ENCODE assay signal across 21 cellular contexts in the genomic region with DNA sequence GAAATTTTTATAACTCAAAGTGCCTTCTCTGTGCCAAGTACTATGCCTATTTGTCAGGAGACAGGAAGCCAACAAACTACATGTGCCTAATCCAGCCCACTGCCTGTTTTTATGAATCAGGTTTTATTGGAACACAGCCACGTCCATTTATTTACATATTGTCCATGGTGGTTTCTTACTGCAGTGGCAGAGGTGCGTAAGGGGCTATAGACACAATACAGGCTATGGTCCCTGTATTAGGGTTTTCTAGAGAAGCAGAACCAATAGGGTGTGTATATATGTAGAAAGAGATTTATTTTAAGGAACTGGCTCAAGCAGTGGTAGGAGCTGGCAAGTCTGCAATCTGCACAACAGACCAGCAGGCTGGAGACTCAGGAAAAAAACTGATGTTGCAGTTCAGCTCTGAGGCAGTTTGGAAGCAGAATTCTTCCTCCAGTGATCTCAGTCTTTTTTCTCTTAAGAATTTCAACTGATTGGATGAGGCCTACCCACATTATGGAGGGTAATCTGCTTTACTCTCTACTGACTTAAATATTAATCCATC. TPM values are rescaled to one million over a fixed set of nuclear protein-coding genes. Genes with fewer than 3 reads are reported as not detected.
DNase-seq lines count a peak whose midpoint lies in the region; ATAC-seq and TF ChIP-seq lines count a peak whose summit lies in the region.
"Had no signal": no experiment of that assay in that cellular context is flagged by ENCODE, and none has a peak within 500 bp of the region (broad histone marks: within the 10 kb centered on the region; RNA-seq: fewer than 3 reads in every experiment).

No MANE protein-coding gene starts in this region.

- peak; percentile 100 for DNase-seq in COLO668 (lab: John Stamatoyannopoulos, UW; ENCODE audit: unreplicated experiment)
- peak; percentile 100 for DNase-seq in NCI-H1694 treated with DMSO at 0.1 percent for 48 hours (lab: John Stamatoyannopoulos, UW)
- peak; percentile 80 for DNase-seq in iris pigment epithelial cell (ENCODE audit: low read depth)
- DNase-seq in left colon, result no peak
- DNase-seq in GOT3 (lab: John Stamatoyannopoulos, UW), result no peak
- DNase-seq in NCI-H1105 treated with DMSO at 0.1 percent for 48 hours (lab: John Stamatoyannopoulos, UW), result no peak
- no peak for DNase-seq in hepatic stellate cell (ENCODE audit: low spot score)
- DNase-seq: activated B cell treated with CpG ODN at 0.5 μM for 24 hours; activated CD8-positive, alpha-beta T cell treated with anti-CD3 and anti-CD28 coated beads, Interleukin-2, amount 10 ng/mL, durations not matched to agents 7 days and 5 days; activated T-cell treated with anti-CD3 and anti-CD28 coated beads, Interleukin-2, amount 50 U/mL, for 4 hours; foreskin melanocyte; NCI-H2171; small intestine; stimulated activated CD4-positive, alpha-beta T cell treated with anti-CD3 and anti-CD28 coated beads, Interleukin-4, amount 100 ng/mL, for 1 hour; T-helper 2 cell; uterus had no signal

- no peak for ATAC-seq in left colon
- ATAC-seq: activated CD8-positive, alpha-beta T cell treated with anti-CD3 and anti-CD28 coated beads, Interleukin-2, amount 10 ng/mL, durations not matched to agents 7 days and 5 days; activated T-cell treated with anti-CD3 and anti-CD28 coated beads, Interleukin-2, amount 50 U/mL, for 4 hours; HCT116; Panc1 had no signal

- H3K27ac ChIP-seq in VCaP, result peak overlapping the region; percentile 52
- H3K27ac ChIP-seq: uterus had no signal

- intact Hi-C loops in left colon (cut with DNase I, micrococcal nuclease), result no loop called here

- TF ChIP-seq CTCF in VCaP (conservative IDR thresholded peaks at IDR 0.05), result no peak

RNA-seq across cellular contexts. Expression of a gene that starts 15.4 kb away (rescaled TPM):
- 10 to 100 TPM; 33.5 to 38.4 TPM for total RNA-seq in left colon

RNA-seq across cellular contexts. Expression of a gene that starts 17.1 kb away (rescaled TPM):
- 1 to 10 TPM; 1.4 to 3.0 TPM for total RNA-seq in left colon
- total RNA-seq: A673, progenitor cell of endocrine pancreas had no signal

RNA-seq across cellular contexts. Expression of a gene that starts 34.6 kb away (rescaled TPM):
- total RNA-seq in left colon, result 10 to 100 TPM; 11.1 to 20.2 TPM

Comparison
In these comparisons a context has a peak if more than half of its experiments do, and no peak if none do; other contexts are left out.
1. DNase-seq: peak in COLO668 (single experiment), NCI-H1694 treated with DMSO at 0.1 percent for 48 hours (single experiment) and iris pigment epithelial cell (single experiment); none in left colon (0 of 2), GOT3 (single experiment), NCI-H1105 treated with DMSO at 0.1 percent for 48 hours (single experiment) and hepatic stellate cell (single experiment).